In the genomic region with DNA sequence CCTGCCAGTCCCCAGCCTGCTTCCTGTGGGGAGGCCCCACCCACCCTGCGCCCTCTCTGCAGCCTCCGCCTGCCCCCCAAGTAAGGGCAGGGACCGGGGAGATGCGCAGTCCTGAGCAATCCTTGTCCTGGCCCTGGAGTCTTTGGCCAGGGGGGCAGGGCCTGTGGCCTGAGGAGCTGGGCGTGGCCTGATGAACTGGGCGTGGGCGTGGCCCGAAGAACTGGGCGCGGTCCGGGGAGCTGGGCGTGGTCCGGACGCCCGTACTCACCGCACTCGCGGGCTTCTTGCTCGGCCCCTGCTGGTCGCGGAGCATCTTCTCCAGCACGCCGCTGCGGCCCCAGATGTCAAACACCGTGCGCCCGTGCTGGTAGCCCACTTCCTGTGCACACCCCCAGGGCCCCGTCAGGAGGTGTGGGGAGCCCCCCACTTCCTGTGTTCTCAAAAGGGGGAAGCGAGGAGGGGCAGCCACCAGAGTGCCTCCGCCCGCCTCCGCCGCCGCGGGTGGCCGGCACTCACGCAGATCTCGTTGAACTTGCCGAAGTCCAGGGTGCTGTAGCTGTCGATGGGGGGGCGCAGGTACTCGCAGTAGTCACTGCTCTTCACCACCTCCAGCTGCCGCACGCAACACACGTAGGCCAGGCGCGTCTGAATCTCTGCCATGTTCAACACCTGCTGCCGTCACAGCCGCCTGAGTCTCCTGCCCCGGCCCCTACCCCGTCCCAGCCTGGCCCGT, we compare ENCODE assay signal across 8 cellular contexts.
A peak's percentile ranks its signal among the peaks of the same experiment; 100 is the strongest.
DNase-seq lines count a peak whose midpoint lies in the region; TF ChIP-seq lines count a peak whose summit lies in the region.

No MANE protein-coding gene starts in this region.

- H3K27me3 ChIP-seq in HL-60 (ENCODE audit: insufficient read depth, poor library complexity, severe bottlenecking): no peaks in the 10 kb centered on the region

- H3K27ac ChIP-seq in HL-60 (replicated peaks): no peak overlapping the region

- DNase-seq in HL-60 (ENCODE audit: low read depth in 1 of 2, low spot score in 1 of 2) (peak; percentile 74 to 86), germinal center (ENCODE audit: low spot score) (peak; percentile 87), NCI-H524 (lab: John Stamatoyannopoulos, UW) (no peak), midbrain (lab: John Stamatoyannopoulos, UW) (no peak), NCI-H1436 treated with DMSO at 0.1 percent for 48 hours (lab: John Stamatoyannopoulos, UW) (no peak)
- peak; percentile 77 to 81 (median 80) for DNase-seq in activated CD8-positive, alpha-beta memory T cell treated with anti-CD3 and anti-CD28 coated beads for 48 hours (ENCODE audit: low read depth in 2 of 3, low spot score in 2 of 3)
- DNase-seq in stimulated activated CD4-positive, alpha-beta T cell treated with anti-CD3 and anti-CD28 coated beads, Interleukin-4, amount 100 ng/mL, for 1 hour: peak; percentile 64

- in situ Hi-C loops in GM18951 (cut with MboI; ENCODE audit: low sequenced_read_pairs, unreplicated experiment): no loop called here

- H3K4me3 ChIP-seq in HL-60 (replicated peaks; ENCODE audit: insufficient read depth, low read length): peak overlapping the region; percentile 27

- TF ChIP-seq CTCF in HL-60 (IDR thresholded peaks at IDR 0.05; ENCODE audit: insufficient read depth, low read length): peak; percentile 2

- peak; percentile 57 for TF ChIP-seq POLR2A in GM18951 (IDR thresholded peaks at IDR 0.05; ENCODE audit: extremely low read depth, insufficient read depth, insufficient read length)

Comparison
In these comparisons a context has a peak if more than half of its experiments do, and no peak if none do; other contexts are left out.
1. DNase-seq: peak in HL-60 (2 of 2), activated CD8-positive, alpha-beta memory T cell treated with anti-CD3 and anti-CD28 coated beads for 48 hours (3 of 3), germinal center (single experiment) and stimulated activated CD4-positive, alpha-beta T cell treated with anti-CD3 and anti-CD28 coated beads, Interleukin-4, amount 100 ng/mL, for 1 hour (single experiment); none in NCI-H524 (0 of 2), midbrain (single experiment) and NCI-H1436 treated with DMSO at 0.1 percent for 48 hours (single experiment).